Comparison of ENCODE assay signal across 8 cellular contexts in the genomic region with DNA sequence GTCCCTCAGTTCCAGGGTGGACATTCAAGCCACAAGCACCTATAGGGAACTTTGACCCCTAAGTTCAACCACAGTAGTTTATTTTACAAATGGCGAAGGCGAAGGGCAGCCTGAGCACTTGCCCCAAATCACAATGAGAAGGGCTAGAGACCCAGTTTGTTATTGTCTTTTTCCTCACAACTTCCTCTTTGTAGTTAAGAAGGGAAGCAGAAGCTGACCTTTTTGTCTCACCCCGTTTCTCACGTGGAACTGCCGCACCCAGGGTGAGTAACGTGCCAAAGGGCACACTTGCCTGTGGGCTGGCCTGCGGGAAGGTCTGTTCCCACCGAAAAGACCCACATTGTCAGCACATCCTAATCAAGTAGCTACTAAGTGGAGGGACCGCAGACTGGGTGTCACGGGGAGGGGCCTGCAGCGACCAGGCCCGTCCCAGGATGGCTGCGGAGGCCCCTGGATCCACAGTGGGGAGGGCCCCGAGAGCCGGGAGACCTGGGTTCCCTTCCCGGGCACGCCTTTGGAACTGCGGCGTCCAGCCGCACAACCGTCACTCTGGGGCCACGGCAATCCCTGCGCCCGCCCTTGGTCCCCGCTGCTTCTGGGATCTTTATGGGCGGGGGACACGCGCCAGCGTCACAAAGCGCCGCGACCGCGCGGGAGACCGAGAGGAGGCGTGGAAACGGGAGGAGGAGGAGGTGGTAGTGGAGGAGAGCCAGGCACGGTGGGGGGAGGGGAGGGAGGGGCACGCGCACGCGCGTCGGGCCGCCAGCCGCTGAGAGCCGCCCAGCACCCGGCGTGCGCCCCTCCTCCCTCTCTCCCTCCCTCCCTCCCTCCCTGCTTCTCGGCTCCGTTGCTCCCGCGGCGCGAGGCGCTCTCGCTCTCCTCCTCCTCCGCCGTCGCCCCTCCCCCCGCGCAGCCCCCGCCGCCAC. TPM values are rescaled to one million over a fixed set of nuclear protein-coding genes. Genes with fewer than 3 reads are reported as not detected.
A peak's percentile ranks its signal among the peaks of the same experiment; 100 is the strongest.
DNase-seq lines count a peak whose midpoint lies in the region; ATAC-seq and TF ChIP-seq lines count a peak whose summit lies in the region.

A gene with protein sequence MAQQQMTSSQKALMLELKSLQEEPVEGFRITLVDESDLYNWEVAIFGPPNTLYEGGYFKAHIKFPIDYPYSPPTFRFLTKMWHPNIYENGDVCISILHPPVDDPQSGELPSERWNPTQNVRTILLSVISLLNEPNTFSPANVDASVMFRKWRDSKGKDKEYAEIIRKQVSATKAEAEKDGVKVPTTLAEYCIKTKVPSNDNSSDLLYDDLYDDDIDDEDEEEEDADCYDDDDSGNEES (plus strand): TSS at position 834 of the 926 bp plus-strand sequence. CDS start 598 bp downstream, outside the sequence.

- H3K9me3 ChIP-seq in BE2C, result no peaks in the 10 kb centered on the region

- peak; percentile 69 for ATAC-seq in GM19324 (IDR thresholded peaks at IDR 0.05; ENCODE audit: low FRiP score, unreplicated experiment)
- peak; percentile 49 for ATAC-seq in HG03460 (IDR thresholded peaks at IDR 0.05; ENCODE audit: unreplicated experiment)

- TF ChIP-seq CTCF in BE2C (IDR thresholded peaks at IDR 0.05; ENCODE audit: low read depth, low read length), result no peak

- H3K27me3 ChIP-seq in BE2C, result no peaks in the 10 kb centered on the region
- H3K27me3 ChIP-seq in layer of hippocampus (ENCODE audit: control insufficient read depth, insufficient read depth, low read length), result no peaks in the 10 kb centered on the region

- peak within 1 kb of the TSS; percentile 99 for H3K27ac ChIP-seq in cingulate gyrus (ENCODE audit: low read depth, low read length)
- H3K27ac ChIP-seq in layer of hippocampus (ENCODE audit: low read depth, low read length), result peak within 1 kb of the TSS; percentile 99

- H3K36me3 ChIP-seq in BE2C, result peaks cover 4% of the 10 kb centered on the region

- peak; percentile 96 for DNase-seq in BE2C
- peak; percentile 80 to 95 for DNase-seq in NCI-H526 (lab: John Stamatoyannopoulos, UW)
- DNase-seq in activated CD4-positive, alpha-beta T cell treated with anti-CD3 and anti-CD28 coated beads for 48 hours, result peak; percentile 93
- DNase-seq in stimulated activated CD4-positive, alpha-beta T cell treated with anti-CD3 and anti-CD28 coated beads, Interleukin-1b, Interleukin-23, amount 100 ng/mL, for 4 hours (ENCODE audit: low read depth in 2 of 2), result peak; percentile 93 to 94

- H3K4me1 ChIP-seq in BE2C, result peaks cover 13% of the 10 kb centered on the region

- H3K4me3 ChIP-seq in BE2C (ENCODE audit: low read depth, low read length), result peak within 1 kb of the TSS; percentile 84

RNA-seq across cellular contexts. Expression of the gene that starts here (rescaled TPM):
- 27.0 TPM for polyA plus RNA-seq in BE2C (2012; ENCODE audit: insufficient read depth, insufficient read length, low read depth)

Comparison
In these comparisons a context has a peak if more than half of its experiments do, and no peak if none do; other contexts are left out.
1. Peak in every context shown above with its lines: DNase-seq, ATAC-seq, H3K4me3 ChIP-seq and H3K27ac ChIP-seq.